1 cellular context compared by ENCODE assay signal in genomic region chr6:143804835-143805239, GRCh38.
TF ChIP-seq lines count a peak whose summit lies in the region.

No MANE protein-coding gene starts in this region.

TF ChIP-seq in K562, 482 proteins besides CTCF, POLR2A, EP300 and RAD21 (continued from another document and continues in another):
- TF ChIP-seq ARID3A (IDR thresholded peaks at IDR 0.05; ENCODE audit: borderline replicate concordance, low read depth, low read length) (peak; percentile 97; the same call in 1 of the 2 replicates), SPI1 (IDR thresholded peaks at IDR 0.05; ENCODE audit: borderline replicate concordance, low read depth, low read length) (peak; percentile 87), ZNF395 (CRISPR knock-in tag; IDR thresholded peaks at IDR 0.05) (0 out of 2 replicates have a peak, but pooled peaks have one; percentile 23), ZC3H4 (CRISPR knock-in tag; IDR thresholded peaks at IDR 0.05; ENCODE audit: borderline replicate concordance) (no peak), PURB (CRISPR knock-in tag; IDR thresholded peaks at IDR 0.05; ENCODE audit: low read depth) (no peak), CBFA2T3 (IDR thresholded peaks at IDR 0.05) (peak; percentile 90), FOXA3 (CRISPR knock-in tag; conservative IDR thresholded peaks at IDR 0.05 in 1 of 2, IDR thresholded peaks at IDR 0.05 in 1 of 2) (peak in 1 of 2 experiments; percentile 31; a peak in 1 of 4 replicates), ZNF24 (IDR thresholded peaks at IDR 0.05) (no peak), ZNF507 (tag; conservative IDR thresholded peaks at IDR 0.05) (no peak), POLR2H (tag; IDR thresholded peaks at IDR 0.05; ENCODE audit: low read depth) (0 out of 2 replicates have a peak, but pooled peaks have one; percentile 21), GABPB2 (CRISPR knock-in tag; conservative IDR thresholded peaks at IDR 0.05) (no peak), NUFIP1 (IDR thresholded peaks at IDR 0.05; ENCODE audit: partially characterized antibody) (no peak), ZSCAN29 (IDR thresholded peaks at IDR 0.05) (no peak), MTA2 (IDR thresholded peaks at IDR 0.05; ENCODE audit: low read depth) (peak; percentile 82), ZNF518B (CRISPR knock-in tag; IDR thresholded peaks at IDR 0.05) (no peak), TCF3 (CRISPR knock-in tag; IDR thresholded peaks at IDR 0.05) (peak; percentile 84), FOS (IDR thresholded peaks at IDR 0.05; ENCODE audit: extremely low read depth, insufficient read length) (peak; percentile 36), HEY1 (CRISPR knock-in tag; IDR thresholded peaks at IDR 0.05; ENCODE audit: borderline replicate concordance) (no peak), PCBP2 (IDR thresholded peaks at IDR 0.05; ENCODE audit: low read depth, low read length, poor library complexity, severe bottlenecking) (no peak), FOXJ3 (CRISPR knock-in tag; IDR thresholded peaks at IDR 0.05) (no peak), NFE2L1 (tag; IDR thresholded peaks at IDR 0.05; ENCODE audit: borderline replicate concordance, low read depth) (no peak), E4F1 (CRISPR knock-in tag; IDR thresholded peaks at IDR 0.05; ENCODE audit: borderline replicate concordance) (no peak), HNRNPH1 (optimal IDR thresholded peaks at IDR 0.05; ENCODE audit: low read depth, low read length) (no peak), JUND (IDR thresholded peaks at IDR 0.05; ENCODE audit: borderline replicate concordance, low read depth, low read length) (peak; percentile 96), JUND (tag; IDR thresholded peaks at IDR 0.05; ENCODE audit: borderline replicate concordance, low read depth, low read length) (peak; percentile 82; the same call in 1 of the 3 replicates), SMAD1 (IDR thresholded peaks at IDR 0.05; ENCODE audit: low read depth, low read length, partially characterized antibody) (no peak), KDM1A (IDR thresholded peaks at IDR 0.05) (peak; percentile 80 to 88), ZFX (CRISPR knock-in tag; IDR thresholded peaks at IDR 0.05) (no peak), PRPF4 (IDR thresholded peaks at IDR 0.05; ENCODE audit: insufficient read depth, low read depth, low read length, poor library complexity, severe bottlenecking) (no peak), DMBX1 (CRISPR knock-in tag; IDR thresholded peaks at IDR 0.05; ENCODE audit: borderline replicate concordance) (peak; percentile 48; the same call in 1 of the 2 replicates), EP400 (IDR thresholded peaks at IDR 0.05) (peak; percentile 20; the same call in 1 of the 2 replicates), HDGF (IDR thresholded peaks at IDR 0.05) (no peak), IRF1 (CRISPR knock-in tag; IDR thresholded peaks at IDR 0.05; ENCODE audit: borderline replicate concordance) (no peak), MEF2A (IDR thresholded peaks at IDR 0.05; ENCODE audit: control insufficient read depth, low read depth, low read length) (0 out of 2 replicates have a peak, but pooled peaks have one; percentile 19), CUX1 (CRISPR knock-in tag; IDR thresholded peaks at IDR 0.05) (peak; percentile 13), ZNF592 (IDR thresholded peaks at IDR 0.05) (peak; percentile 14), ZBTB33 (CRISPR knock-in tag; IDR thresholded peaks at IDR 0.05) (no peak), NCOR1 (IDR thresholded peaks at IDR 0.05) (peak; percentile 77), HDAC1 (IDR thresholded peaks at IDR 0.05) (peak in 1 of 2 experiments; percentile 10; a peak in 1 of 4 replicates), ILK (tag; IDR thresholded peaks at IDR 0.05; ENCODE audit: borderline replicate concordance, low read depth) (no peak)
